29 cellular contexts compared by ENCODE assay signal in the genomic region with DNA sequence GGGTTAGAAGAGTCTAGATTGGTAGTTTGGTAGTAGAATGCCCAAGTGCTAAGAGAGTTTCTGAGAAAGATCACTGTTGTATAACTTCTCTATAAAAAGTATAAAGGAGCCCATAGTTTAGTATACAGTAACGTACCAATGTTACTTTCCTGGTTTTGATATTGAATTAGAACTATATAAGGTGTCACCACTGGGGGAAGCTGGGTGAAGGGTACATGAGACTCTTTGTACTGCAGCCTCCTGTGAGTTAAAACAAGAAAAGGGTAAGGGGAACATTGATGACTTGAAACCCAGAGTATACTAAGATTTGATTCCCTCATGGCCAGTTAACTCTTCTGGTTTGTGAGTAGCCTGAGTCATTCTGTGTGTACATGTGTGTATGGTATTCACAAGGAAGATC.
"Had no signal": no experiment of that assay in that cellular context is flagged by ENCODE, and none has a peak within 500 bp of the region (broad histone marks: within the 10 kb centered on the region; RNA-seq: fewer than 3 reads in every experiment).

No MANE protein-coding gene starts in this region.

- H3K4me1 ChIP-seq: adrenal gland, ascending aorta, body of pancreas, breast epithelium had no signal

- DNase-seq: activated effector memory CD4-positive, alpha-beta T cell treated with anti-CD3 and anti-CD28 coated beads, Interleukin-2, amount 50 U/mL, for 16 hours; activated effector memory CD4-positive, alpha-beta T cell treated with Interleukin-2 at 50 U/mL for 16 hours; activated gamma-delta T cell; activated gamma-delta T cell treated with Interleukin-2 at 50 U/mL for 16 hours; activated naive CD4-positive, alpha-beta T cell; activated naive CD4-positive, alpha-beta T cell treated with anti-CD3 and anti-CD28 coated beads for 36 hours; activated naive CD4-positive, alpha-beta T cell treated with anti-CD3 and anti-CD28 coated beads, Interleukin-2, amount 10 ng/mL, durations not matched to agents 7 days and 5 days; activated naive CD4-positive, alpha-beta T cell treated with anti-CD3 and anti-CD28 coated beads, Interleukin-2, amount 50 U/mL, for 16 hours; activated naive CD4-positive, alpha-beta T cell treated with Interleukin-2 at 50 U/mL for 16 hours; activated naive CD8-positive, alpha-beta T cell treated with anti-CD3 and anti-CD28 coated beads for 36 hours; activated naive CD8-positive, alpha-beta T cell treated with anti-CD3 and anti-CD28 coated beads, Interleukin-2, amount 10 ng/mL, durations not matched to agents 7 days and 5 days; activated naive CD8-positive, alpha-beta T cell treated with anti-CD3 and anti-CD28 coated beads, Interleukin-2, amount 50 U/mL, for 24 hours; activated T-cell treated with anti-CD3 and anti-CD28 coated beads, Interleukin-2, amount 50 U/mL, for 24 hours; activated T-cell treated with anti-CD3 and anti-CD28 coated beads, Interleukin-2, amount 50 U/mL, for 4 hours; activated T-cell treated with anti-CD3 and anti-CD28 coated beads, Interleukin-2, amount 50 U/mL, for 48 hours; activated T-cell treated with anti-CD3 and anti-CD28 coated beads, Interleukin-2, amount 50 U/mL, for 72 hours; adrenal gland; amniotic stem cell; amygdala; anterior cingulate cortex; aorta; body of pancreas; brain microvascular endothelial cell; caudate nucleus; central memory CD4-positive, alpha-beta T cell; cerebellar nuclear complex had no signal

- H3K36me3 ChIP-seq: adrenal gland, brain microvascular endothelial cell, breast epithelium, cardiac muscle cell had no signal

- H3K4me3 ChIP-seq: adrenal gland, ascending aorta, body of pancreas, breast epithelium, cardiac muscle cell had no signal

- H3K9me3 ChIP-seq: body of pancreas had no signal

- H3K27ac ChIP-seq: adrenal gland, ascending aorta, body of pancreas, brain microvascular endothelial cell, breast epithelium, cardiac muscle cell had no signal
